ENCODE assay signal across 24 cellular contexts in genomic region chr12:2417761-2418160, GRCh38.
"Had no signal": no experiment of that assay in that cellular context is flagged by ENCODE, and none has a peak within 500 bp of the region (broad histone marks: within the 10 kb centered on the region; RNA-seq: fewer than 3 reads in every experiment).

No MANE protein-coding gene starts in this region.

- H3K9me3 Mint-ChIP-seq: activated naive CD4-positive, alpha-beta T cell treated with anti-CD3 and anti-CD28 coated beads for 36 hours; activated naive CD8-positive, alpha-beta T cell treated with anti-CD3 and anti-CD28 coated beads, Interleukin-2, amount 10 ng/mL, durations not matched to agents 7 days and 5 days; activated T-cell treated with anti-CD3 and anti-CD28 coated beads, Interleukin-2, amount 50 U/mL, for 4 hours; activated T-helper 2 cell treated with anti-CD3 and anti-CD28 coated beads, Interferon-gamma antibody, Interleukin-2, Interleukin-4, amounts not matched to agents 10 μg/mL and 5 μg/mL and 100 μg/mL, durations not matched to agents 14 hours and 24 hours and 36 hours; effector memory CD8-positive, alpha-beta T cell; neural crest cell; T-helper 2 cell treated with Interferon-gamma antibody and Interleukin-4, amounts not matched to agents 5 μg/mL and 100 μg/mL, for 36 hours had no signal

- H3K9me3 ChIP-seq: colonic mucosa, esophagus muscularis mucosa, lower lobe of right lung, testis, upper lobe of left lung had no signal

- H3K27ac ChIP-seq: colonic mucosa, dorsolateral prefrontal cortex, esophagus muscularis mucosa, hepatocyte, lower lobe of right lung, testis, upper lobe of left lung had no signal

- H3K36me3 ChIP-seq: colonic mucosa, esophagus muscularis mucosa, lower lobe of right lung, upper lobe of left lung had no signal

- H3K27ac Mint-ChIP-seq: activated naive CD4-positive, alpha-beta T cell treated with anti-CD3 and anti-CD28 coated beads for 36 hours; activated naive CD8-positive, alpha-beta T cell treated with anti-CD3 and anti-CD28 coated beads, Interleukin-2, amount 10 ng/mL, durations not matched to agents 7 days and 5 days; activated T-helper 2 cell treated with anti-CD3 and anti-CD28 coated beads, Interferon-gamma antibody, Interleukin-2, Interleukin-4, amounts not matched to agents 10 μg/mL and 5 μg/mL and 100 μg/mL, durations not matched to agents 14 hours and 24 hours and 36 hours; effector memory CD8-positive, alpha-beta T cell; naive thymus-derived CD4-positive, alpha-beta T cell; T-helper 2 cell treated with Interferon-gamma antibody and Interleukin-4, amounts not matched to agents 5 μg/mL and 100 μg/mL, for 36 hours had no signal

- H3K4me3 Mint-ChIP-seq: activated naive CD4-positive, alpha-beta T cell treated with anti-CD3 and anti-CD28 coated beads for 36 hours; activated naive CD8-positive, alpha-beta T cell treated with anti-CD3 and anti-CD28 coated beads, Interleukin-2, amount 10 ng/mL, durations not matched to agents 7 days and 5 days; activated T-cell treated with anti-CD3 and anti-CD28 coated beads, Interleukin-2, amount 50 U/mL, for 4 hours; effector memory CD8-positive, alpha-beta T cell; naive thymus-derived CD4-positive, alpha-beta T cell; neural crest cell; T-helper 2 cell treated with Interferon-gamma antibody and Interleukin-4, amounts not matched to agents 5 μg/mL and 100 μg/mL, for 36 hours had no signal

- H3K4me3 ChIP-seq: colonic mucosa, dorsolateral prefrontal cortex, esophagus muscularis mucosa, hepatocyte, lower lobe of right lung, testis, upper lobe of left lung had no signal

- H3K4me1 ChIP-seq: colonic mucosa, lower lobe of right lung, testis, upper lobe of left lung had no signal

- H3K4me1 Mint-ChIP-seq: activated naive CD8-positive, alpha-beta T cell treated with anti-CD3 and anti-CD28 coated beads, Interleukin-2, amount 10 ng/mL, durations not matched to agents 7 days and 5 days had no signal

- DNase-seq: activated CD8-positive, alpha-beta memory T cell treated with anti-CD3 and anti-CD28 coated beads, Interleukin-2, amount 50 U/mL, for 48 hours; activated naive CD4-positive, alpha-beta T cell treated with anti-CD3 and anti-CD28 coated beads for 36 hours; activated naive CD8-positive, alpha-beta T cell treated with anti-CD3 and anti-CD28 coated beads, Interleukin-2, amount 10 ng/mL, durations not matched to agents 7 days and 5 days; activated T-cell treated with anti-CD3 and anti-CD28 coated beads, Interleukin-2, amount 50 U/mL, for 4 hours; amniotic stem cell; colonic mucosa; effector memory CD8-positive, alpha-beta T cell; glutamatergic neuron; kidney; lower lobe of right lung; mesendoderm; naive thymus-derived CD4-positive, alpha-beta T cell; retina; stimulated activated CD4-positive, alpha-beta T cell treated with anti-CD3 and anti-CD28 coated beads, Interleukin-4, amount 100 ng/mL, for 1 hour; stimulated activated naive CD4-positive, alpha-beta T cell; testis; upper lobe of left lung had no signal

- H3K27me3 ChIP-seq: colonic mucosa, dorsolateral prefrontal cortex, esophagus muscularis mucosa, hepatocyte, testis, upper lobe of left lung had no signal

- ATAC-seq: activated T-cell treated with anti-CD3 and anti-CD28 coated beads, Interleukin-2, amount 50 U/mL, for 4 hours; effector memory CD8-positive, alpha-beta T cell; left lobe of liver; lower lobe of right lung; naive thymus-derived CD4-positive, alpha-beta T cell had no signal

- H3K36me3 Mint-ChIP-seq: activated naive CD8-positive, alpha-beta T cell treated with anti-CD3 and anti-CD28 coated beads, Interleukin-2, amount 10 ng/mL, durations not matched to agents 7 days and 5 days; naive thymus-derived CD4-positive, alpha-beta T cell had no signal
